8 cellular contexts compared by ENCODE assay signal in genomic region chr18:11749305-11749704, GRCh38.
"Had no signal": no experiment of that assay in that cellular context is flagged by ENCODE, and none has a peak within 500 bp of the region (broad histone marks: within the 10 kb centered on the region; RNA-seq: fewer than 3 reads in every experiment).

No MANE protein-coding gene starts in this region.

- H3K4me3 ChIP-seq: GM23248, HAP-1 had no signal

- H3K4me1 ChIP-seq: HAP-1 had no signal

- H3K9me3 ChIP-seq: HAP-1 had no signal

- H3K27ac Mint-ChIP-seq: HFFc6 had no signal

- H3K9me3 Mint-ChIP-seq: HFFc6 had no signal

- DNase-seq: GM23248, GOT3, H7, HFFc6, IMR-90 had no signal

- ATAC-seq: HCT116 had no signal

- H3K4me3 Mint-ChIP-seq: HFFc6 had no signal

- H3K9ac ChIP-seq: GM23248 had no signal

- H3K27ac ChIP-seq: GM23248, HL-60 had no signal

- H2AFZ ChIP-seq: GM23248 had no signal

- H3K36me3 ChIP-seq: HAP-1 had no signal
